Comparison of ENCODE assay signal across 9 cellular contexts in the genomic region with DNA sequence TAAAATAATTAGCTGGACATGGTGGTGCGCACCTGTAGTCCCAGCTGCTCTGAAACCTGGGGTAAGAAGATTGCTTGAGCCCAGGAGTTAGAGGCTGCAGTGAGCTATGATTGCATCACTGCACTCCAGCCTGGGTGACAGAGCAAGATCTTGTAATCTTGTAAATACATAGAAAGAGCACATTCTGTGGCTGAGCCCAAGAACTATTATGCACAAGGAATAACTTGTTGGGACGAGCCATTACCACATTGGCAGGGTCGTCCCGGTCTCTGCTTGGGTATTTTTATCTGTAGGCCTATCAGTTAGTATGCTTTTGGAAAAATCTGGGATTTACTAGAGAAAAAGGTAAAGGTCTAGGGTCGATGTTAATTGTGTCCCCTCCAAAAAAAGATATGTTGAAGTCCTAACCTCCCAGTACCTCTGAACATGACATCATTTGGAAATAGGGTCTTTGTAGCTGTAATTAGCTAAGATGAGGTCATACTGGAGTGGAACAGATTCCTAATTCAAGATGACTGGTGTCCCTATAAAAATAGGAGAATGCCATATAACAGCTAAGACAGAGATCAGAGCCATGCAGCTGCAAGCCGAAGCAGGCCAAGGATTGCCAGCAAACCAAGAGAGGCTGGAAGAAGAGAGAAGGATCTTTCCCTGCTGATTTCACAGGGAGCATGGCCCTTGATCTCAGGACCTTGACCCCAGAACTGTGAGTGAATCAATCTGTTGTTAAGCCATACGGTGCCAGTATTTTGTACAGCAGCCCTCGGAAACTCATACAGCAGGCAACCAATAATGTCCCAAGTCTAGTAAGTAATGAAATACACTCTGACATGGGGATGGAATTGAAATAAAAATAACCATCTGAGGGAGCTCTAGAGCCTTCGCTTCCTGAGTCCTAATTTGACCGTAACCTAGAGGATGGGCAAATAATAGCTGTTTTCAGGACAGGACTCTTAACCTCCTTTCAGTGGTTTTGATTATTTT. TPM values are rescaled to one million over a fixed set of nuclear protein-coding genes. Genes with fewer than 3 reads are reported as not detected.
DNase-seq lines count a peak whose midpoint lies in the region; ATAC-seq and TF ChIP-seq lines count a peak whose summit lies in the region.
"Had no signal": no experiment of that assay in that cellular context is flagged by ENCODE, and none has a peak within 500 bp of the region (broad histone marks: within the 10 kb centered on the region; RNA-seq: fewer than 3 reads in every experiment).

No MANE protein-coding gene starts in this region.

- peak; percentile 40 for ATAC-seq in left colon
- no peak for ATAC-seq in GM18870 (IDR thresholded peaks at IDR 0.05; ENCODE audit: unreplicated experiment)

- CTCF ChIA-PET in HEK293 (lab: Yijun Ruan, JAX) = interaction anchor here (0.6 to 1.7 kb wide), 6 partner anchors 32 to 258 kb away, joined by 3 to 5 read pairs (median 4); a partner anchor contains a TSS

- H3K4me3 ChIP-seq in HEK293 (ENCODE audit: low read depth, low read length) = no peak overlapping the region
- H3K4me3 ChIP-seq in adrenal gland = no peak overlapping the region
- no peak overlapping the region for H3K4me3 ChIP-seq in esophagus squamous epithelium

- 54 to 66% (median 60%) methylated on average over 10 of the region's 10 CpGs for WGBS in adrenal gland, 4 donors
- 58 to 62% methylated on average over 10 of the region's 10 CpGs for WGBS in esophagus squamous epithelium, 2 donors

- H3K27me3 ChIP-seq in adrenal gland = no peaks in the 10 kb centered on the region
- peaks cover 0 to 9% (median 0%) of the 10 kb centered on the region in 4 donors for H3K27me3 ChIP-seq in esophagus squamous epithelium

- H3K4me1 ChIP-seq in HEK293 (ENCODE audit: control insufficient read depth, insufficient read depth, low read length) = no peaks in the 10 kb centered on the region
- peaks cover 0 to 7% of the 10 kb centered on the region in 2 donors for H3K4me1 ChIP-seq in adrenal gland (replicated peaks in 1 of 2)
- H3K4me1 ChIP-seq in esophagus squamous epithelium = no peaks in the 10 kb centered on the region

- intact Hi-C loops in adrenal gland (cut with DNase I) (no loop called here), left colon (cut with DNase I, micrococcal nuclease) (no loop called here), esophagus squamous epithelium (cut with DNase I) (no loop called here)

- H3K9me3 ChIP-seq in HEK293 (ENCODE audit: control insufficient read depth, insufficient read depth, low read depth, low read length) = no peaks in the 10 kb centered on the region
- no peaks in the 10 kb centered on the region for H3K9me3 ChIP-seq in adrenal gland (replicated peaks in 1 of 3)
- H3K9me3 ChIP-seq in esophagus squamous epithelium = no peaks in the 10 kb centered on the region

- POLR2A ChIA-PET in HEK293 (lab: Yijun Ruan, JAX) = no interaction called here

- H3K27ac ChIP-seq in HEK293 (ENCODE audit: extremely low read depth, low read depth, low read length) (no peak overlapping the region), adrenal gland (no peak overlapping the region), esophagus squamous epithelium (no peak overlapping the region)

- H3K36me3 ChIP-seq in HEK293 (ENCODE audit: control insufficient read depth in 2 of 2, insufficient read depth in 1 of 2, low read length in 2 of 2) (no peaks in the 10 kb centered on the region), adrenal gland (replicated peaks in 1 of 2) (no peaks in the 10 kb centered on the region), esophagus squamous epithelium (no peaks in the 10 kb centered on the region)

- TF ChIP-seq POLR2A in adrenal gland (IDR thresholded peaks at IDR 0.05) (no peak), esophagus squamous epithelium (IDR thresholded peaks at IDR 0.05) (no peak)

- DNase-seq in AG08395 (ENCODE audit: low spot score) (peak; percentile 14), adrenal gland (peak in 5 of 7 donors; percentile 21 to 70 (median 32)), left colon (no peak), A172 (ENCODE audit: low spot score) (no peak), esophagus squamous epithelium (lab: John Stamatoyannopoulos, UW) (no peak)
- DNase-seq in effector CD8-positive, alpha-beta T cell (lab: John Stamatoyannopoulos, UW) = no peak
- DNase-seq: effector CD4-positive, alpha-beta T cell had no signal

- no peak for TF ChIP-seq CTCF in HEK293 (tag by site-specific recombination; IDR thresholded peaks at IDR 0.05)
- peak in 4 of 6 experiments; percentile 25 to 36 (median 36) for TF ChIP-seq CTCF in adrenal gland (IDR thresholded peaks at IDR 0.05)
- TF ChIP-seq CTCF in esophagus squamous epithelium (IDR thresholded peaks at IDR 0.05) = no peak

TF ChIP-seq in HEK293, 187 proteins besides CTCF, POLR2A, EP300 and RAD21 (continues in another document):
- TF ChIP-seq ZNF121 (tag by site-specific recombination; IDR thresholded peaks at IDR 0.05) (0 out of 2 replicates have a peak, but pooled peaks have one; percentile 2), GLI4 (tag by site-specific recombination; IDR thresholded peaks at IDR 0.05) (no peak), ZSCAN23 (tag by site-specific recombination; IDR thresholded peaks at IDR 0.05) (no peak), HOXD13 (CRISPR knock-in tag; IDR thresholded peaks at IDR 0.05; ENCODE audit: borderline replicate concordance) (no peak), ZNF654 (tag by site-specific recombination; IDR thresholded peaks at IDR 0.05; ENCODE audit: low read depth) (peak; percentile 22; the same call in 1 of the 2 replicates), ZNF664 (tag by site-specific recombination; IDR thresholded peaks at IDR 0.05) (no peak)
- TF ChIP-seq, protein P1, sequence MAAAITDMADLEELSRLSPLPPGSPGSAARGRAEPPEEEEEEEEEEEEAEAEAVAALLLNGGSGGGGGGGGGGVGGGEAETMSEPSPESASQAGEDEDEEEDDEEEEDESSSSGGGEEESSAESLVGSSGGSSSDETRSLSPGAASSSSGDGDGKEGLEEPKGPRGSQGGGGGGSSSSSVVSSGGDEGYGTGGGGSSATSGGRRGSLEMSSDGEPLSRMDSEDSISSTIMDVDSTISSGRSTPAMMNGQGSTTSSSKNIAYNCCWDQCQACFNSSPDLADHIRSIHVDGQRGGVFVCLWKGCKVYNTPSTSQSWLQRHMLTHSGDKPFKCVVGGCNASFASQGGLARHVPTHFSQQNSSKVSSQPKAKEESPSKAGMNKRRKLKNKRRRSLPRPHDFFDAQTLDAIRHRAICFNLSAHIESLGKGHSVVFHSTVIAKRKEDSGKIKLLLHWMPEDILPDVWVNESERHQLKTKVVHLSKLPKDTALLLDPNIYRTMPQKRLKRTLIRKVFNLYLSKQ (tag by site-specific recombination; IDR thresholded peaks at IDR 0.05; ENCODE audit: borderline replicate concordance) = no peak
- TF ChIP-seq, protein P2, sequence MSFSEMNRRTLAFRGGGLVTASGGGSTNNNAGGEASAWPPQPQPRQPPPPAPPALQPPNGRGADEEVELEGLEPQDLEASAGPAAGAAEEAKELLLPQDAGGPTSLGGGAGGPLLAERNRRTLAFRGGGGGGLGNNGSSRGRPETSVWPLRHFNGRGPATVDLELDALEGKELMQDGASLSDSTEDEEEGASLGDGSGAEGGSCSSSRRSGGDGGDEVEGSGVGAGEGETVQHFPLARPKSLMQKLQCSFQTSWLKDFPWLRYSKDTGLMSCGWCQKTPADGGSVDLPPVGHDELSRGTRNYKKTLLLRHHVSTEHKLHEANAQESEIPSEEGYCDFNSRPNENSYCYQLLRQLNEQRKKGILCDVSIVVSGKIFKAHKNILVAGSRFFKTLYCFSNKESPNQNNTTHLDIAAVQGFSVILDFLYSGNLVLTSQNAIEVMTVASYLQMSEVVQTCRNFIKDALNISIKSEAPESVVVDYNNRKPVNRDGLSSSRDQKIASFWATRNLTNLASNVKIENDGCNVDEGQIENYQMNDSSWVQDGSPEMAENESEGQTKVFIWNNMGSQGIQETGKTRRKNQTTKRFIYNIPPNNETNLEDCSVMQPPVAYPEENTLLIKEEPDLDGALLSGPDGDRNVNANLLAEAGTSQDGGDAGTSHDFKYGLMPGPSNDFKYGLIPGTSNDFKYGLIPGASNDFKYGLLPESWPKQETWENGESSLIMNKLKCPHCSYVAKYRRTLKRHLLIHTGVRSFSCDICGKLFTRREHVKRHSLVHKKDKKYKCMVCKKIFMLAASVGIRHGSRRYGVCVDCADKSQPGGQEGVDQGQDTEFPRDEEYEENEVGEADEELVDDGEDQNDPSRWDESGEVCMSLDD (tag by site-specific recombination; IDR thresholded peaks at IDR 0.05) = no peak
- TF ChIP-seq, protein P3, sequence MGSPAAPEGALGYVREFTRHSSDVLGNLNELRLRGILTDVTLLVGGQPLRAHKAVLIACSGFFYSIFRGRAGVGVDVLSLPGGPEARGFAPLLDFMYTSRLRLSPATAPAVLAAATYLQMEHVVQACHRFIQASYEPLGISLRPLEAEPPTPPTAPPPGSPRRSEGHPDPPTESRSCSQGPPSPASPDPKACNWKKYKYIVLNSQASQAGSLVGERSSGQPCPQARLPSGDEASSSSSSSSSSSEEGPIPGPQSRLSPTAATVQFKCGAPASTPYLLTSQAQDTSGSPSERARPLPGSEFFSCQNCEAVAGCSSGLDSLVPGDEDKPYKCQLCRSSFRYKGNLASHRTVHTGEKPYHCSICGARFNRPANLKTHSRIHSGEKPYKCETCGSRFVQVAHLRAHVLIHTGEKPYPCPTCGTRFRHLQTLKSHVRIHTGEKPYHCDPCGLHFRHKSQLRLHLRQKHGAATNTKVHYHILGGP (tag by site-specific recombination; IDR thresholded peaks at IDR 0.05) = peak; percentile 72; the same call in 1 of the 2 replicates

RNA-seq across cellular contexts. Expression of a gene that starts 28.3 kb away (rescaled TPM):
- total RNA-seq in adrenal gland (10 to 100 TPM in 6 of 8 donors, 1 to 10 TPM in 2; 5.0 to 29.9 (median 15.8) TPM), left colon (10 to 100 TPM; 28.8 to 30.3 TPM), esophagus squamous epithelium (10 to 100 TPM in 1 of 4 donors, 1 to 10 TPM in 3; 3.5 to 11.3 (median 6.1) TPM)
- polyA plus RNA-seq in adrenal gland = 10 to 100 TPM in 1 of 3 donors, 1 to 10 TPM in 2; 8.3 to 22.3 (median 8.6) TPM
- total RNA-seq in A172 (2014; rRNA removed; shearing (Covaris generic)) = 5.1 and 7.3 TPM in 2 replicates

Comparison
In these comparisons a context has a peak if more than half of its experiments do, and no peak if none do; other contexts are left out.
1. DNase-seq: peak in AG08395 (single experiment) and adrenal gland (5 of 7); none in left colon (0 of 2), effector CD8-positive, alpha-beta T cell (single experiment), A172 (single experiment) and esophagus squamous epithelium (single experiment).
2. CTCF ChIP-seq: peak in adrenal gland (4 of 6); none in HEK293 (single experiment) and esophagus squamous epithelium (0 of 6).